In genomic region chr1:1169429-1170214, GRCh38 we compare ENCODE assay signal across 1 cellular context.
TF ChIP-seq lines count a peak whose summit lies in the region.

No MANE protein-coding gene starts in this region.

TF ChIP-seq in K562, 482 proteins besides CTCF, POLR2A, EP300 and RAD21:
- TF ChIP-seq, protein P1, sequence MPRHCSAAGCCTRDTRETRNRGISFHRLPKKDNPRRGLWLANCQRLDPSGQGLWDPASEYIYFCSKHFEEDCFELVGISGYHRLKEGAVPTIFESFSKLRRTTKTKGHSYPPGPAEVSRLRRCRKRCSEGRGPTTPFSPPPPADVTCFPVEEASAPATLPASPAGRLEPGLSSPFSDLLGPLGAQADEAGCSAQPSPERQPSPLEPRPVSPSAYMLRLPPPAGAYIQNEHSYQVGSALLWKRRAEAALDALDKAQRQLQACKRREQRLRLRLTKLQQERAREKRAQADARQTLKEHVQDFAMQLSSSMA (CRISPR knock-in tag; IDR thresholded peaks at IDR 0.05): no peak
- peak; percentile 45; the same call in 1 of the 2 replicates for TF ChIP-seq ZKSCAN3 (CRISPR knock-in tag; IDR thresholded peaks at IDR 0.05)
- no peak for TF ChIP-seq SP2 (IDR thresholded peaks at IDR 0.05; ENCODE audit: extremely low read depth, low read depth, low read length, poor library complexity, severe bottlenecking)
- TF ChIP-seq, protein P2, sequence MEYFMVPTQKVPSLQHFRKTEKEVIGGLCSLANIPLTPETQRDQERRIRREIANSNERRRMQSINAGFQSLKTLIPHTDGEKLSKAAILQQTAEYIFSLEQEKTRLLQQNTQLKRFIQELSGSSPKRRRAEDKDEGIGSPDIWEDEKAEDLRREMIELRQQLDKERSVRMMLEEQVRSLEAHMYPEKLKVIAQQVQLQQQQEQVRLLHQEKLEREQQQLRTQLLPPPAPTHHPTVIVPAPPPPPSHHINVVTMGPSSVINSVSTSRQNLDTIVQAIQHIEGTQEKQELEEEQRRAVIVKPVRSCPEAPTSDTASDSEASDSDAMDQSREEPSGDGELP (CRISPR knock-in tag; IDR thresholded peaks at IDR 0.05; ENCODE audit: borderline replicate concordance): peak; percentile 23; the same call in 1 of the 2 replicates
- no peak for TF ChIP-seq ZNF146 (CRISPR knock-in tag; IDR thresholded peaks at IDR 0.05; ENCODE audit: unreplicated experiment)
